1 cellular context compared by ENCODE assay signal in genomic region chr4:2849267-2850140, GRCh38.
TF ChIP-seq lines count a peak whose summit lies in the region.

No MANE protein-coding gene starts in this region.

TF ChIP-seq in liver, 16 proteins besides CTCF, POLR2A, EP300 and RAD21 (continued from another document):
- TF ChIP-seq, protein P1, sequence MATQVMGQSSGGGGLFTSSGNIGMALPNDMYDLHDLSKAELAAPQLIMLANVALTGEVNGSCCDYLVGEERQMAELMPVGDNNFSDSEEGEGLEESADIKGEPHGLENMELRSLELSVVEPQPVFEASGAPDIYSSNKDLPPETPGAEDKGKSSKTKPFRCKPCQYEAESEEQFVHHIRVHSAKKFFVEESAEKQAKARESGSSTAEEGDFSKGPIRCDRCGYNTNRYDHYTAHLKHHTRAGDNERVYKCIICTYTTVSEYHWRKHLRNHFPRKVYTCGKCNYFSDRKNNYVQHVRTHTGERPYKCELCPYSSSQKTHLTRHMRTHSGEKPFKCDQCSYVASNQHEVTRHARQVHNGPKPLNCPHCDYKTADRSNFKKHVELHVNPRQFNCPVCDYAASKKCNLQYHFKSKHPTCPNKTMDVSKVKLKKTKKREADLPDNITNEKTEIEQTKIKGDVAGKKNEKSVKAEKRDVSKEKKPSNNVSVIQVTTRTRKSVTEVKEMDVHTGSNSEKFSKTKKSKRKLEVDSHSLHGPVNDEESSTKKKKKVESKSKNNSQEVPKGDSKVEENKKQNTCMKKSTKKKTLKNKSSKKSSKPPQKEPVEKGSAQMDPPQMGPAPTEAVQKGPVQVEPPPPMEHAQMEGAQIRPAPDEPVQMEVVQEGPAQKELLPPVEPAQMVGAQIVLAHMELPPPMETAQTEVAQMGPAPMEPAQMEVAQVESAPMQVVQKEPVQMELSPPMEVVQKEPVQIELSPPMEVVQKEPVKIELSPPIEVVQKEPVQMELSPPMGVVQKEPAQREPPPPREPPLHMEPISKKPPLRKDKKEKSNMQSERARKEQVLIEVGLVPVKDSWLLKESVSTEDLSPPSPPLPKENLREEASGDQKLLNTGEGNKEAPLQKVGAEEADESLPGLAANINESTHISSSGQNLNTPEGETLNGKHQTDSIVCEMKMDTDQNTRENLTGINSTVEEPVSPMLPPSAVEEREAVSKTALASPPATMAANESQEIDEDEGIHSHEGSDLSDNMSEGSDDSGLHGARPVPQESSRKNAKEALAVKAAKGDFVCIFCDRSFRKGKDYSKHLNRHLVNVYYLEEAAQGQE (IDR thresholded peaks at IDR 0.05) = no peak
- TF ChIP-seq JUND (IDR thresholded peaks at IDR 0.05) (no peak), YY1 (IDR thresholded peaks at IDR 0.05) (no peak)
